ENCODE assay signal across 8 cellular contexts in genomic region chr4:20418865-20419451, GRCh38.
DNase-seq lines count a peak whose midpoint lies in the region; ATAC-seq, FAIRE-seq and TF ChIP-seq lines count a peak whose summit lies in the region.

No MANE protein-coding gene starts in this region.

- H3K27me3 ChIP-seq in dorsolateral prefrontal cortex: no peaks in the 10 kb centered on the region

- H3K4me3 ChIP-seq in dorsolateral prefrontal cortex: peak overlapping the region in 56 of 59 donors; percentile 4 to 64 (median 43)

- H3K27ac ChIP-seq in dorsolateral prefrontal cortex: peak overlapping the region in 16 of 59 donors; percentile 1 to 61 (median 31)

- DNase-seq in DMS153 (lab: John Stamatoyannopoulos, UW): peak; percentile 34
- no peak for DNase-seq in DMS153 treated with DMSO at 0.1 percent for 48 hours (lab: John Stamatoyannopoulos, UW; ENCODE audit: unreplicated experiment)
- peak; percentile 65 for DNase-seq in RCC 7860 (ENCODE audit: low spot score)
- DNase-seq in dorsolateral prefrontal cortex: no peak
- DNase-seq in midbrain (lab: John Stamatoyannopoulos, UW): peak; percentile 56
- no peak for DNase-seq in islet precursor cell

- TF ChIP-seq CTCF in dorsolateral prefrontal cortex (IDR thresholded peaks at IDR 0.05 in 54 of 56, conservative IDR thresholded peaks at IDR 0.05 in 2 of 56; ENCODE audit: low read depth in 1 of 56, partially characterized antibody in 56 of 56): peak; percentile 32 to 83 (median 64)

- intact Hi-C loops in dorsolateral prefrontal cortex (cut with DNase I): no loop called here

- peak; percentile 90 for FAIRE-seq in RCC 7860 (lab: Jason Lieb, UNC)

- ATAC-seq in GM19463 (IDR thresholded peaks at IDR 0.05; ENCODE audit: unreplicated experiment): peak; percentile 91
- ATAC-seq in HG03469 (IDR thresholded peaks at IDR 0.05; ENCODE audit: unreplicated experiment): peak; percentile 97

Comparison
In these comparisons a context has a peak if more than half of its experiments do, and no peak if none do; other contexts are left out.
1. DNase-seq: peak in DMS153 (single experiment), RCC 7860 (single experiment) and midbrain (single experiment); none in DMS153 treated with DMSO at 0.1 percent for 48 hours (single experiment), dorsolateral prefrontal cortex (0 of 10) and islet precursor cell (single experiment).